In the genomic region with DNA sequence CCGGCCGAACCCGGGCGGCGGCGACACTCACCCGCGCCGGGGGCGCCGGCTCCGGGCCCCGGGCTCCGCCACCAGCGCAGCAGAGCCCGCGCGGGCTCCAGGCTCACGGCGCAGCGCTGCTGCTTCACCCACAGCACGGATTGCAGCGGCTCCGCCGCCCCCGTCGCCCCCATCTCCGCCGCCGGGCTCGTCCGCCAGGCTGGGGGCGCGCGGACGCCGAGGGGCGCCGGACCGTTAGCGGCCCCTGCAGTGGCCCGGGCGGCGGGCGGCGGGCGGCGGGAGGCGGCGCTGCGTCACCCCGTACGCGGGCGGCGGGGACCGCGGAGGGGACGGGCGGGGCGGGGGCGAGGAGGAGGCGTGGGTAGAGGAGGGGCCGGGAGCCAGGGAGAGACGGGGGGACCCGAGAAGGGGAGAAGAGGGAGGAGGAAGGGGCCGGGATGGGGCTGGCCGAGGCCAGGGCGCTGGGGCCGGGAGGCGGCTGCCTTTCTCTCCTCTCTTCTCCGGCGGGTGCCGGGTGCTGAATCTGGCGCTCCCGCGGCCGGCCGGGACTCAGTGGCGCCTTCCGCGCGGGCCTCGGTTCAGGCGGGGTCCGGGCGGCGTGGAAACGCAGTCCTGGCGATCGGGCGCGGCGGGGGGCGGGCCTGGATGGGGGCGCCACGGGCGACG, we compare ENCODE assay signal across 1 cellular context.
TF ChIP-seq lines count a peak whose summit lies in the region.

A gene with protein sequence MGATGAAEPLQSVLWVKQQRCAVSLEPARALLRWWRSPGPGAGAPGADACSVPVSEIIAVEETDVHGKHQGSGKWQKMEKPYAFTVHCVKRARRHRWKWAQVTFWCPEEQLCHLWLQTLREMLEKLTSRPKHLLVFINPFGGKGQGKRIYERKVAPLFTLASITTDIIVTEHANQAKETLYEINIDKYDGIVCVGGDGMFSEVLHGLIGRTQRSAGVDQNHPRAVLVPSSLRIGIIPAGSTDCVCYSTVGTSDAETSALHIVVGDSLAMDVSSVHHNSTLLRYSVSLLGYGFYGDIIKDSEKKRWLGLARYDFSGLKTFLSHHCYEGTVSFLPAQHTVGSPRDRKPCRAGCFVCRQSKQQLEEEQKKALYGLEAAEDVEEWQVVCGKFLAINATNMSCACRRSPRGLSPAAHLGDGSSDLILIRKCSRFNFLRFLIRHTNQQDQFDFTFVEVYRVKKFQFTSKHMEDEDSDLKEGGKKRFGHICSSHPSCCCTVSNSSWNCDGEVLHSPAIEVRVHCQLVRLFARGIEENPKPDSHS (minus strand): TSS at position 277 of the 666 bp plus-strand sequence. CDS start 104 bp downstream, at position 173.

TF ChIP-seq in K562, 482 proteins besides CTCF, POLR2A, EP300 and RAD21 (continued from another document):
- TF ChIP-seq, protein P1, sequence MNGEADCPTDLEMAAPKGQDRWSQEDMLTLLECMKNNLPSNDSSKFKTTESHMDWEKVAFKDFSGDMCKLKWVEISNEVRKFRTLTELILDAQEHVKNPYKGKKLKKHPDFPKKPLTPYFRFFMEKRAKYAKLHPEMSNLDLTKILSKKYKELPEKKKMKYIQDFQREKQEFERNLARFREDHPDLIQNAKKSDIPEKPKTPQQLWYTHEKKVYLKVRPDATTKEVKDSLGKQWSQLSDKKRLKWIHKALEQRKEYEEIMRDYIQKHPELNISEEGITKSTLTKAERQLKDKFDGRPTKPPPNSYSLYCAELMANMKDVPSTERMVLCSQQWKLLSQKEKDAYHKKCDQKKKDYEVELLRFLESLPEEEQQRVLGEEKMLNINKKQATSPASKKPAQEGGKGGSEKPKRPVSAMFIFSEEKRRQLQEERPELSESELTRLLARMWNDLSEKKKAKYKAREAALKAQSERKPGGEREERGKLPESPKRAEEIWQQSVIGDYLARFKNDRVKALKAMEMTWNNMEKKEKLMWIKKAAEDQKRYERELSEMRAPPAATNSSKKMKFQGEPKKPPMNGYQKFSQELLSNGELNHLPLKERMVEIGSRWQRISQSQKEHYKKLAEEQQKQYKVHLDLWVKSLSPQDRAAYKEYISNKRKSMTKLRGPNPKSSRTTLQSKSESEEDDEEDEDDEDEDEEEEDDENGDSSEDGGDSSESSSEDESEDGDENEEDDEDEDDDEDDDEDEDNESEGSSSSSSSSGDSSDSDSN (IDR thresholded peaks at IDR 0.05; ENCODE audit: borderline replicate concordance in 1 of 2, low read depth in 2 of 2, low read length in 2 of 2): peak; percentile 4 to 39; a peak in 1 of 4 replicates
- TF ChIP-seq, protein P2, sequence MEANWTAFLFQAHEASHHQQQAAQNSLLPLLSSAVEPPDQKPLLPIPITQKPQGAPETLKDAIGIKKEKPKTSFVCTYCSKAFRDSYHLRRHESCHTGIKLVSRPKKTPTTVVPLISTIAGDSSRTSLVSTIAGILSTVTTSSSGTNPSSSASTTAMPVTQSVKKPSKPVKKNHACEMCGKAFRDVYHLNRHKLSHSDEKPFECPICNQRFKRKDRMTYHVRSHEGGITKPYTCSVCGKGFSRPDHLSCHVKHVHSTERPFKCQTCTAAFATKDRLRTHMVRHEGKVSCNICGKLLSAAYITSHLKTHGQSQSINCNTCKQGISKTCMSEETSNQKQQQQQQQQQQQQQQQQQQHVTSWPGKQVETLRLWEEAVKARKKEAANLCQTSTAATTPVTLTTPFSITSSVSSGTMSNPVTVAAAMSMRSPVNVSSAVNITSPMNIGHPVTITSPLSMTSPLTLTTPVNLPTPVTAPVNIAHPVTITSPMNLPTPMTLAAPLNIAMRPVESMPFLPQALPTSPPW (CRISPR knock-in tag; IDR thresholded peaks at IDR 0.05): peak; percentile 87
- peak; percentile 76; the same call in 1 of the 2 replicates for TF ChIP-seq PHF8 (IDR thresholded peaks at IDR 0.05; ENCODE audit: borderline replicate concordance, low read length)
- TF ChIP-seq RB1 (IDR thresholded peaks at IDR 0.05; ENCODE audit: low read depth): peak; percentile 17; the same call in 1 of the 2 replicates
- TF ChIP-seq HNRNPLL (IDR thresholded peaks at IDR 0.05; ENCODE audit: low read depth, low read length, poor library complexity, severe bottlenecking): peak; percentile 97
- TF ChIP-seq, protein P3, sequence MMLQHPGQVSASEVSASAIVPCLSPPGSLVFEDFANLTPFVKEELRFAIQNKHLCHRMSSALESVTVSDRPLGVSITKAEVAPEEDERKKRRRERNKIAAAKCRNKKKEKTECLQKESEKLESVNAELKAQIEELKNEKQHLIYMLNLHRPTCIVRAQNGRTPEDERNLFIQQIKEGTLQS (IDR thresholded peaks at IDR 0.05): no peak
- TF ChIP-seq, protein P3 (CRISPR knock-in tag; conservative IDR thresholded peaks at IDR 0.05): no peak
